10 cellular contexts compared by ENCODE assay signal in genomic region chr18:77114070-77114563, GRCh38. TPM values are rescaled to one million over a fixed set of nuclear protein-coding genes. Genes with fewer than 3 reads are reported as not detected.
DNase-seq lines count a peak whose midpoint lies in the region; ATAC-seq and TF ChIP-seq lines count a peak whose summit lies in the region.
"Had no signal": no experiment of that assay in that cellular context is flagged by ENCODE, and none has a peak within 500 bp of the region (broad histone marks: within the 10 kb centered on the region; RNA-seq: fewer than 3 reads in every experiment).

No MANE protein-coding gene starts in this region.

- intact Hi-C loops in naive thymus-derived CD4-positive, alpha-beta T cell (cut with micrococcal nuclease) = no loop called here
- intact Hi-C loops in upper lobe of right lung (cut with DNase I) = no loop called here

- TF ChIP-seq CTCF in upper lobe of right lung (IDR thresholded peaks at IDR 0.05) = no peak

- H3K27ac Mint-ChIP-seq in activated naive CD4-positive, alpha-beta T cell treated with anti-CD3 and anti-CD28 coated beads, Interleukin-2, amount 50 U/mL, for 24 hours = peak overlapping the region; percentile 59
- peak overlapping the region in 1 of 2 donors; percentile 78 for H3K27ac Mint-ChIP-seq in activated naive CD4-positive, alpha-beta T cell treated with anti-CD3 and anti-CD28 coated beads, Interleukin-2, amount 50 U/mL, for 72 hours
- peak overlapping the region; percentile 92 to 98 for H3K27ac Mint-ChIP-seq in effector memory CD8-positive, alpha-beta T cell
- peak overlapping the region in 8 of 9 donors; percentile 2 to 94 (median 90) for H3K27ac Mint-ChIP-seq in naive thymus-derived CD4-positive, alpha-beta T cell

- H3K36me3 Mint-ChIP-seq in activated naive CD4-positive, alpha-beta T cell treated with anti-CD3 and anti-CD28 coated beads, Interleukin-2, amount 50 U/mL, for 24 hours = peaks cover 11% of the 10 kb centered on the region
- H3K36me3 Mint-ChIP-seq in activated naive CD4-positive, alpha-beta T cell treated with anti-CD3 and anti-CD28 coated beads, Interleukin-2, amount 50 U/mL, for 72 hours = peaks cover 40 to 60% of the 10 kb centered on the region in 2 donors
- H3K36me3 Mint-ChIP-seq in effector memory CD8-positive, alpha-beta T cell (ENCODE audit: insufficient read depth) = peaks cover 58% of the 10 kb centered on the region
- peaks cover 0 to 29% (median 14%) of the 10 kb centered on the region in 5 donors for H3K36me3 Mint-ChIP-seq in naive thymus-derived CD4-positive, alpha-beta T cell

- no peak overlapping the region for H3K4me3 Mint-ChIP-seq in activated naive CD4-positive, alpha-beta T cell treated with anti-CD3 and anti-CD28 coated beads, Interleukin-2, amount 50 U/mL, for 24 hours
- H3K4me3 Mint-ChIP-seq in effector memory CD8-positive, alpha-beta T cell = peak overlapping the region; percentile 49 to 61
- H3K4me3 Mint-ChIP-seq in naive thymus-derived CD4-positive, alpha-beta T cell = peak overlapping the region in 9 of 10 donors; percentile 26 to 71 (median 49)

- H3K27ac ChIP-seq in naive thymus-derived CD4-positive, alpha-beta T cell (ENCODE audit: low read depth, low read length) = peak overlapping the region; percentile 31
- H3K27ac ChIP-seq in upper lobe of right lung = peak overlapping the region; percentile 89

- H3K9me3 ChIP-seq in naive thymus-derived CD4-positive, alpha-beta T cell (ENCODE audit: control insufficient read depth in 2 of 3, low read length in 3 of 3) = no peaks in the 10 kb centered on the region
- no peaks in the 10 kb centered on the region for H3K9me3 ChIP-seq in upper lobe of right lung

- no peak for DNase-seq in activated naive CD4-positive, alpha-beta T cell treated with anti-CD3 and anti-CD28 coated beads, Interleukin-2, amount 50 U/mL, for 72 hours (ENCODE audit: low spot score in 2 of 2)
- no peak for DNase-seq in effector memory CD8-positive, alpha-beta T cell
- no peak for DNase-seq in naive thymus-derived CD4-positive, alpha-beta T cell
- DNase-seq in upper lobe of right lung (no peak), H4 (ENCODE audit: low spot score) (no peak)
- DNase-seq: amniotic stem cell, NCI-H510A treated with DMSO at 0.1 percent for 48 hours had no signal

- H3K27me3 ChIP-seq in naive thymus-derived CD4-positive, alpha-beta T cell (ENCODE audit: control insufficient read depth in 2 of 2, insufficient read depth in 2 of 2, low read length in 2 of 2) = no peaks in the 10 kb centered on the region
- no peaks in the 10 kb centered on the region for H3K27me3 ChIP-seq in upper lobe of right lung

- peaks cover 0 to 15% (median 8%) of the 10 kb centered on the region in 3 experiments for H3K36me3 ChIP-seq in naive thymus-derived CD4-positive, alpha-beta T cell (ENCODE audit: control insufficient read depth in 2 of 3, insufficient read depth in 3 of 3, low read length in 3 of 3)
- H3K36me3 ChIP-seq in upper lobe of right lung = no peaks in the 10 kb centered on the region

- H3K4me1 ChIP-seq in naive thymus-derived CD4-positive, alpha-beta T cell (ENCODE audit: control insufficient read depth in 2 of 2, insufficient read depth in 2 of 2, low read length in 2 of 2) = peaks cover 29 to 41% of the 10 kb centered on the region in 2 donors
- H3K4me1 ChIP-seq in upper lobe of right lung = peaks cover 58% of the 10 kb centered on the region

- H3K27me3 Mint-ChIP-seq in activated naive CD4-positive, alpha-beta T cell treated with anti-CD3 and anti-CD28 coated beads, Interleukin-2, amount 50 U/mL, for 24 hours = no peaks in the 10 kb centered on the region
- no peaks in the 10 kb centered on the region for H3K27me3 Mint-ChIP-seq in effector memory CD8-positive, alpha-beta T cell
- no peaks in the 10 kb centered on the region for H3K27me3 Mint-ChIP-seq in naive thymus-derived CD4-positive, alpha-beta T cell

- H3K4me3 ChIP-seq in naive thymus-derived CD4-positive, alpha-beta T cell (ENCODE audit: low read length) = no peak overlapping the region
- no peak overlapping the region for H3K4me3 ChIP-seq in upper lobe of right lung

- POLR2A ChIA-PET in naive thymus-derived CD4-positive, alpha-beta T cell (lab: Charles Lee) = interaction anchor here (0.7 to 2.0 kb wide), 6 partner anchors 8 to 47 kb away, joined by 3 to 11 read pairs (median 6); partner anchors contain the start of gene MBP

- ATAC-seq in activated naive CD4-positive, alpha-beta T cell treated with anti-CD3 and anti-CD28 coated beads, Interleukin-2, amount 50 U/mL, for 72 hours = no peak
- no peak for ATAC-seq in effector memory CD8-positive, alpha-beta T cell (replicated peaks)
- ATAC-seq in naive thymus-derived CD4-positive, alpha-beta T cell = no peak
- ATAC-seq in upper lobe of right lung (no peak), esophagus mucosa (no peak), HG03039 (IDR thresholded peaks at IDR 0.05; ENCODE audit: unreplicated experiment) (no peak)

- CTCF ChIA-PET in naive thymus-derived CD4-positive, alpha-beta T cell (lab: Charles Lee) = interaction anchor here (0.9 kb wide), 1 partner anchor 13 kb away, joined by 3 read pairs; no protein-coding TSS in a partner anchor

- H3K4me1 Mint-ChIP-seq in activated naive CD4-positive, alpha-beta T cell treated with anti-CD3 and anti-CD28 coated beads, Interleukin-2, amount 50 U/mL, for 24 hours = peaks cover 83% of the 10 kb centered on the region
- peaks cover 66 to 75% of the 10 kb centered on the region in 2 donors for H3K4me1 Mint-ChIP-seq in effector memory CD8-positive, alpha-beta T cell (ENCODE audit: low read depth in 2 of 2)
- H3K4me1 Mint-ChIP-seq in naive thymus-derived CD4-positive, alpha-beta T cell = peaks cover 67 to 93% (median 90%) of the 10 kb centered on the region in 7 donors

- no peaks in the 10 kb centered on the region for H3K9me3 Mint-ChIP-seq in activated naive CD4-positive, alpha-beta T cell treated with anti-CD3 and anti-CD28 coated beads, Interleukin-2, amount 50 U/mL, for 24 hours
- H3K9me3 Mint-ChIP-seq in activated naive CD4-positive, alpha-beta T cell treated with anti-CD3 and anti-CD28 coated beads, Interleukin-2, amount 50 U/mL, for 72 hours = peaks cover 8 to 9% of the 10 kb centered on the region in 2 donors
- no peaks in the 10 kb centered on the region for H3K9me3 Mint-ChIP-seq in effector memory CD8-positive, alpha-beta T cell
- peaks cover 0 to 2% (median 0%) of the 10 kb centered on the region in 11 donors for H3K9me3 Mint-ChIP-seq in naive thymus-derived CD4-positive, alpha-beta T cell

RNA-seq across cellular contexts. Expression of gene MBP, which starts 18.5 kb away (rescaled TPM):
- total RNA-seq in activated naive CD4-positive, alpha-beta T cell treated with anti-CD3 and anti-CD28 coated beads, Interleukin-2, amount 50 U/mL, for 72 hours = 10 to 100 TPM; 52.2 to 60.0 TPM
- 100 to 1,000 TPM in 3 of 5 experiments, 10 to 100 TPM in 2; 88.3 to 152 (median 116) TPM for total RNA-seq in naive thymus-derived CD4-positive, alpha-beta T cell
- polyA plus RNA-seq in naive thymus-derived CD4-positive, alpha-beta T cell = 100 to 1,000 TPM in 1 of 2 donors, 10 to 100 TPM in 1; 96.4 to 107 TPM
- 78.9 TPM for total RNA-seq in upper lobe of right lung
- 25.5 TPM for total RNA-seq in esophagus mucosa
- total RNA-seq in H4 (2014; rRNA removed; shearing (Covaris generic)) = 0.35 TPM in 1 of 2 replicates, not detected in the other

Comparison
In these comparisons a context has a peak if more than half of its experiments do, and no peak if none do; other contexts are left out.
1. RNA of gene MBP, which starts 18.5 kb away (total RNA-seq): 88.3 to 152 TPM in naive thymus-derived CD4-positive, alpha-beta T cell, 78.9 TPM in upper lobe of right lung (single experiment), 52.2 to 60.0 TPM in activated naive CD4-positive, alpha-beta T cell treated with anti-CD3 and anti-CD28 coated beads, Interleukin-2, amount 50 U/mL, for 72 hours and 25.5 TPM in esophagus mucosa (single experiment); 0.35 TPM in H4; every median in the first group is over 10 times any median in the second.